In the genomic region with DNA sequence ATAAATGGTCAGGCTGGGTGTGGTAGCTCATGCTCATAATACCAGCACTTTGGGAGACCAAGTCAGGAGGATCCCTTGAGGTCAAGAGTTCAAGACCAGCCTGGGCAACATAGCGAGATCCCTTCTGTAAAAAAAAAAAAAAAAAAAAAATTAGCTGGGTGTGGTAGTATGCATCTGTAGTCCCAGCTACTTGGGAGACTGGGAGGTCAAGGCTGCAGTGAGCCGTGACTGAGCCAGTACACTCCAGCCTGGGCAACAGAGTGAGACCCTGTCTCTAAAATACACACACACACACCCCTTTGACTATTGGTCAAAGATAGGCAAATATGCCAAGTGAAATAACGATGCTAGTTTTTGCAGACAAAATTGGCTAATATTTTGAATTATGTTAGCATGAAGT, we compare ENCODE assay signal across 1 cellular context.
A peak's percentile ranks its signal among the peaks of the same experiment; 100 is the strongest.
TF ChIP-seq lines count a peak whose summit lies in the region.

No MANE protein-coding gene starts in this region.

TF ChIP-seq in HEK293, 187 proteins besides CTCF, POLR2A, EP300 and RAD21 (continued from another document):
- TF ChIP-seq, protein P1, sequence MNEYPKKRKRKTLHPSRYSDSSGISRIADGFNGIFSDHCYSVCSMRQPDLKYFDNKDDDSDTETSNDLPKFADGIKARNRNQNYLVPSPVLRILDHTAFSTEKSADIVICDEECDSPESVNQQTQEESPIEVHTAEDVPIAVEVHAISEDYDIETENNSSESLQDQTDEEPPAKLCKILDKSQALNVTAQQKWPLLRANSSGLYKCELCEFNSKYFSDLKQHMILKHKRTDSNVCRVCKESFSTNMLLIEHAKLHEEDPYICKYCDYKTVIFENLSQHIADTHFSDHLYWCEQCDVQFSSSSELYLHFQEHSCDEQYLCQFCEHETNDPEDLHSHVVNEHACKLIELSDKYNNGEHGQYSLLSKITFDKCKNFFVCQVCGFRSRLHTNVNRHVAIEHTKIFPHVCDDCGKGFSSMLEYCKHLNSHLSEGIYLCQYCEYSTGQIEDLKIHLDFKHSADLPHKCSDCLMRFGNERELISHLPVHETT (tag by site-specific recombination; IDR thresholded peaks at IDR 0.05), result no peak
- TF ChIP-seq, protein P2, sequence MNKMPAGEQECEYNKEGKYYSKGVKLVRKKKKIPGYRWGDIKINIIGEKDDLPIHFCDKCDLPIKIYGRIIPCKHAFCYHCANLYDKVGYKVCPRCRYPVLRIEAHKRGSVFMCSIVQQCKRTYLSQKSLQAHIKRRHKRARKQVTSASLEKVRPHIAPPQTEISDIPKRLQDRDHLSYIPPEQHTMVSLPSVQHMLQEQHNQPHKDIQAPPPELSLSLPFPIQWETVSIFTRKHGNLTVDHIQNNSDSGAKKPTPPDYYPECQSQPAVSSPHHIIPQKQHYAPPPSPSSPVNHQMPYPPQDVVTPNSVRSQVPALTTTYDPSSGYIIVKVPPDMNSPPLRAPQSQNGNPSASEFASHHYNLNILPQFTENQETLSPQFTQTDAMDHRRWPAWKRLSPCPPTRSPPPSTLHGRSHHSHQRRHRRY (tag by site-specific recombination; IDR thresholded peaks at IDR 0.05), result no peak
- TF ChIP-seq FEZF1 (tag by site-specific recombination; IDR thresholded peaks at IDR 0.05) (no peak), ZNF121 (tag by site-specific recombination; IDR thresholded peaks at IDR 0.05) (peak; percentile 62; the same call in 1 of the 2 replicates), SCRT2 (tag by site-specific recombination; IDR thresholded peaks at IDR 0.05) (no peak), SP7 (tag by site-specific recombination; IDR thresholded peaks at IDR 0.05) (no peak)
TF ChIP-seq in HEK293: peak in this region for 1.
